9 cellular contexts compared by ENCODE assay signal in genomic region chr21:34983680-34984086, GRCh38.
DNase-seq lines count a peak whose midpoint lies in the region; FAIRE-seq and TF ChIP-seq lines count a peak whose summit lies in the region.
"Had no signal": no experiment of that assay in that cellular context is flagged by ENCODE, and none has a peak within 500 bp of the region (broad histone marks: within the 10 kb centered on the region; RNA-seq: fewer than 3 reads in every experiment).

No MANE protein-coding gene starts in this region.

- peak overlapping the region; percentile 99 for H3K27ac Mint-ChIP-seq in activated naive CD4-positive, alpha-beta T cell treated with anti-CD3 and anti-CD28 coated beads, Interleukin-2, amount 50 U/mL, for 24 hours
- H3K27ac Mint-ChIP-seq in H9: no peak overlapping the region

- H2BK5ac ChIP-seq in H9 (ENCODE audit: insufficient read length, low read length): no peak overlapping the region

- no peaks in the 10 kb centered on the region for H3K23me2 ChIP-seq in H9 (ENCODE audit: insufficient read length, low read depth, low read length, poor library complexity, severe bottlenecking)

- TF ChIP-seq CTCF in ovary (IDR thresholded peaks at IDR 0.05): no peak
- no peak for TF ChIP-seq CTCF in H9 (conservative IDR thresholded peaks at IDR 0.05)
- TF ChIP-seq CTCF in vagina (IDR thresholded peaks at IDR 0.05): no peak

- no peaks in the 10 kb centered on the region for H3K27me3 ChIP-seq in ovary
- H3K27me3 ChIP-seq in H9 (ENCODE audit: insufficient read depth, low read length): no peaks in the 10 kb centered on the region
- H3K27me3 ChIP-seq in vagina: no peaks in the 10 kb centered on the region

- H3K9me3 Mint-ChIP-seq in activated naive CD4-positive, alpha-beta T cell treated with anti-CD3 and anti-CD28 coated beads, Interleukin-2, amount 50 U/mL, for 24 hours: no peaks in the 10 kb centered on the region
- H3K9me3 Mint-ChIP-seq in H9: no peaks in the 10 kb centered on the region; a peak in 1 of 5 replicates

- H3K79me2 ChIP-seq in H9 (ENCODE audit: insufficient read depth, low read length): no peaks in the 10 kb centered on the region

- no peak overlapping the region for H2AK5ac ChIP-seq in H9 (ENCODE audit: insufficient read length, low read length)

- peak overlapping the region; percentile 88 for H3K4me3 Mint-ChIP-seq in activated naive CD4-positive, alpha-beta T cell treated with anti-CD3 and anti-CD28 coated beads, Interleukin-2, amount 50 U/mL, for 24 hours
- H3K4me3 Mint-ChIP-seq in H9: no peak overlapping the region

- no peaks in the 10 kb centered on the region for H3K36me3 ChIP-seq in ovary
- H3K36me3 ChIP-seq in vagina: no peaks in the 10 kb centered on the region
- H3K36me3 ChIP-seq: heart left ventricle had no signal

- H3K4me3 ChIP-seq in ovary (no peak overlapping the region), vagina (no peak overlapping the region)
- H3K4me3 ChIP-seq: heart left ventricle had no signal

- H3K9ac ChIP-seq in H9 (ENCODE audit: extremely low read depth, insufficient read length, low read length): no peak overlapping the region

- H3K9me3 ChIP-seq in ovary (no peaks in the 10 kb centered on the region), H9 (ENCODE audit: control insufficient read depth, low read depth, low read length) (no peaks in the 10 kb centered on the region), vagina (no peaks in the 10 kb centered on the region)
- H3K9me3 ChIP-seq: heart left ventricle had no signal

- H3K14ac ChIP-seq in H9 (ENCODE audit: insufficient read depth, low read length): no peak overlapping the region

- H4K5ac ChIP-seq in H9 (ENCODE audit: insufficient read length, low read depth, low read length): no peak overlapping the region

- no peak overlapping the region for H3K4ac ChIP-seq in H9 (ENCODE audit: low read depth, low read length)

- H2BK12ac ChIP-seq in H9 (ENCODE audit: insufficient read length, low read depth, low read length): no peak overlapping the region

- H3T11ph ChIP-seq in H9 (ENCODE audit: low read length): no peak overlapping the region

- no peak overlapping the region for H2AFZ ChIP-seq in H9 (ENCODE audit: low read length)

- H3K18ac ChIP-seq in H9 (ENCODE audit: insufficient read length, low read depth, low read length): no peak overlapping the region

- no peak overlapping the region for H2BK20ac ChIP-seq in H9 (ENCODE audit: low read depth, low read length, poor library complexity, severe bottlenecking)

- H3K4me1 ChIP-seq in ovary (ENCODE audit: insufficient read depth): no peaks in the 10 kb centered on the region
- no peaks in the 10 kb centered on the region; the same call in 1 of the 2 replicates for H3K4me1 ChIP-seq in H9 (ENCODE audit: insufficient read depth, low read length)
- peaks cover 5% of the 10 kb centered on the region for H3K4me1 ChIP-seq in vagina

- H3K56ac ChIP-seq in H9 (ENCODE audit: insufficient read length, low read depth, low read length): no peak overlapping the region

- DNase-seq in ELR (ENCODE audit: low read depth) (peak; percentile 81), RCC 7860 (ENCODE audit: low spot score) (peak; percentile 84), ovary (no peak), NCI-H2171 treated with DMSO at 0.1 percent for 48 hours (lab: John Stamatoyannopoulos, UW) (no peak), H9 (no peak), vagina (ENCODE audit: extremely low spot score in 2 of 2) (no peak)
- DNase-seq in stimulated activated CD4-positive, alpha-beta T cell treated with anti-CD3 and anti-CD28 coated beads, Interleukin-12 subunit alpha, Interleukin-12 subunit beta, amount 100 ng/mL, for 4 hours: peak; percentile 46
- DNase-seq: heart left ventricle had no signal

- no peak overlapping the region for H4K91ac ChIP-seq in H9 (ENCODE audit: insufficient read length, low read depth, low read length)

- H4K20me1 ChIP-seq in H9 (ENCODE audit: control insufficient read depth, insufficient read depth, insufficient read length): no peaks in the 10 kb centered on the region

- peaks cover 92% of the 10 kb centered on the region for H3K4me1 Mint-ChIP-seq in activated naive CD4-positive, alpha-beta T cell treated with anti-CD3 and anti-CD28 coated beads, Interleukin-2, amount 50 U/mL, for 24 hours
- H3K4me1 Mint-ChIP-seq in H9: peaks cover 8 to 18% of the 10 kb centered on the region in 2 experiments

- no peak overlapping the region for H2BK15ac ChIP-seq in H9 (ENCODE audit: low read depth, low read length)

- H3K27ac ChIP-seq in ovary: no peak overlapping the region
- no peak overlapping the region for H3K27ac ChIP-seq in H9 (ENCODE audit: insufficient read length, low read depth, low read length)
- H3K27ac ChIP-seq in vagina: no peak overlapping the region

- intact Hi-C loops in ovary (cut with DNase I) (no loop called here), vagina (cut with DNase I) (no loop called here)

- H2BK120ac ChIP-seq in H9 (ENCODE audit: low read depth, low read length, poor library complexity, severe bottlenecking): no peak overlapping the region

- no peaks in the 10 kb centered on the region for H3K79me1 ChIP-seq in H9 (ENCODE audit: insufficient read depth, low read depth, low read length, poor library complexity, severe bottlenecking)

- H4K8ac ChIP-seq in H9 (replicated peaks; ENCODE audit: insufficient read length, low read depth, low read length): no peak overlapping the region

- FAIRE-seq in RCC 7860 (lab: Jason Lieb, UNC): no peak

- no peak for TF ChIP-seq EP300 in ovary (IDR thresholded peaks at IDR 0.05)

- peaks cover 27% of the 10 kb centered on the region for H3K36me3 Mint-ChIP-seq in activated naive CD4-positive, alpha-beta T cell treated with anti-CD3 and anti-CD28 coated beads, Interleukin-2, amount 50 U/mL, for 24 hours
- no peaks in the 10 kb centered on the region for H3K36me3 Mint-ChIP-seq in H9 (ENCODE audit: insufficient read depth in 1 of 3, low read depth in 3 of 3)

- H3K4me2 ChIP-seq in H9 (ENCODE audit: insufficient read depth, insufficient read length, low read length): no peak overlapping the region

- no peaks in the 10 kb centered on the region for H3K27me3 Mint-ChIP-seq in activated naive CD4-positive, alpha-beta T cell treated with anti-CD3 and anti-CD28 coated beads, Interleukin-2, amount 50 U/mL, for 24 hours
- H3K27me3 Mint-ChIP-seq in H9 (ENCODE audit: low read depth): peaks cover 27% of the 10 kb centered on the region

- no peak overlapping the region for H3K23ac ChIP-seq in H9 (ENCODE audit: insufficient read length, low read depth, low read length)

- TF ChIP-seq POLR2A in ovary (IDR thresholded peaks at IDR 0.05) (no peak), vagina (IDR thresholded peaks at IDR 0.05) (no peak)

Comparison
In these comparisons a context has a peak if more than half of its experiments do, and no peak if none do; other contexts are left out.
1. DNase-seq: peak in ELR (single experiment), RCC 7860 (single experiment) and stimulated activated CD4-positive, alpha-beta T cell treated with anti-CD3 and anti-CD28 coated beads, Interleukin-12 subunit alpha, Interleukin-12 subunit beta, amount 100 ng/mL, for 4 hours (single experiment); none in ovary (0 of 5), NCI-H2171 treated with DMSO at 0.1 percent for 48 hours (single experiment), H9 (single experiment) and vagina (0 of 2).